ENCODE assay signal across 9 cellular contexts in genomic region chr12:1474059-1474537, GRCh38.
DNase-seq lines count a peak whose midpoint lies in the region; ATAC-seq and TF ChIP-seq lines count a peak whose summit lies in the region.
"Had no signal": no experiment of that assay in that cellular context is flagged by ENCODE, and none has a peak within 500 bp of the region (broad histone marks: within the 10 kb centered on the region; RNA-seq: fewer than 3 reads in every experiment).

No MANE protein-coding gene starts in this region.

- no peak overlapping the region for H3K4me3 Mint-ChIP-seq in central memory CD8-positive, alpha-beta T cell
- H3K4me3 Mint-ChIP-seq: nephron had no signal

- H3K27ac Mint-ChIP-seq in central memory CD8-positive, alpha-beta T cell (ENCODE audit: low read depth): no peak overlapping the region
- H3K27ac Mint-ChIP-seq: nephron had no signal

- peak; percentile 24 for ATAC-seq in central memory CD8-positive, alpha-beta T cell (replicated peaks; ENCODE audit: extremely low read depth, poor library complexity, severe bottlenecking)
- no peak for ATAC-seq in GM19328 (IDR thresholded peaks at IDR 0.05; ENCODE audit: unreplicated experiment)
- ATAC-seq in HG03135 (IDR thresholded peaks at IDR 0.05; ENCODE audit: unreplicated experiment): no peak

- DNase-seq in H4 (ENCODE audit: low spot score) (peak; percentile 96), NCI-H446 (lab: John Stamatoyannopoulos, UW) (peak; percentile 85 to 87), non-pigmented ciliary epithelial cell (ENCODE audit: low read depth) (peak; percentile 97), GM13976 (ENCODE audit: low spot score) (no peak), mesenteric fat pad (ENCODE audit: low spot score) (no peak)
- no peak for DNase-seq in central memory CD8-positive, alpha-beta T cell (ENCODE audit: low spot score in 2 of 2)

- in situ Hi-C loops in GM13976 (cut with MboI; ENCODE audit: low sequenced_read_pairs, unreplicated experiment): no loop called here

- no peaks in the 10 kb centered on the region for H3K27me3 Mint-ChIP-seq in central memory CD8-positive, alpha-beta T cell

- H3K9me3 Mint-ChIP-seq in central memory CD8-positive, alpha-beta T cell: no peaks in the 10 kb centered on the region
- H3K9me3 Mint-ChIP-seq: nephron had no signal

- peaks cover 6% of the 10 kb centered on the region for H3K4me1 Mint-ChIP-seq in central memory CD8-positive, alpha-beta T cell

- H3K36me3 Mint-ChIP-seq in central memory CD8-positive, alpha-beta T cell (ENCODE audit: insufficient read depth): peaks cover 1% of the 10 kb centered on the region

- TF ChIP-seq CTCF in GM13976 (IDR thresholded peaks at IDR 0.05; ENCODE audit: borderline replicate concordance, control extremely low read depth, extremely low read depth, insufficient read depth, missing control alignments): no peak

Comparison
In these comparisons a context has a peak if more than half of its experiments do, and no peak if none do; other contexts are left out.
1. DNase-seq: peak in H4 (single experiment), NCI-H446 (2 of 2) and non-pigmented ciliary epithelial cell (single experiment); none in central memory CD8-positive, alpha-beta T cell (0 of 2), GM13976 (single experiment) and mesenteric fat pad (single experiment).